In the genomic region with DNA sequence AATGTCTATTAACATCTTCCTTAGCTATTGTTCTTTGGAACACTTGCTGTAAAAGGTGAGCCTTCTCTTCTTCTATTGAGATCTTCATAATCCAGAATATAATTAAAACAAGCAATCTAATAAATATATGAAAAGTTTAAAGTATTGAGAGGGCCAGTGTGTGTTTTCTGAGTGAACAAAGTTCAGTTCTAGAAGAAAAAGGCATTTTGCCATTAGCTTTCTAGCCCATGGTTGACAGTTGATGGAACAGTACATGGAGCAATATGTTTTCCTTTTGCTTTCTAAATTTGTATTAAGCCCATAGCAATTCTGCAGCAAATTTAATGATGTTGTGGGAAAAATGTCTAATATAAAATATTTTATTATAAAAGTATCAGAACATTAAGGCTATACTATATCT, we compare ENCODE assay signal across 6 cellular contexts.
"Had no signal": no experiment of that assay in that cellular context is flagged by ENCODE, and none has a peak within 500 bp of the region (broad histone marks: within the 10 kb centered on the region; RNA-seq: fewer than 3 reads in every experiment).

No MANE protein-coding gene starts in this region.

- FAIRE-seq: HTR-8/SVneo, K562 had no signal

- H3K4me3 ChIP-seq: K562 had no signal

- DNase-seq: IMR-90, KBM-7, KG1 had no signal

- ATAC-seq: K562 had no signal

- H3K27ac ChIP-seq: HL-60 had no signal
